Comparison of ENCODE assay signal across 1 cellular context in genomic region chr6:163391983-163392382, GRCh38.
TF ChIP-seq lines count a peak whose summit lies in the region.

No MANE protein-coding gene starts in this region.

TF ChIP-seq in SK-N-SH, 30 proteins besides CTCF, POLR2A, EP300 and RAD21 (continued from another document):
- TF ChIP-seq, protein P1, sequence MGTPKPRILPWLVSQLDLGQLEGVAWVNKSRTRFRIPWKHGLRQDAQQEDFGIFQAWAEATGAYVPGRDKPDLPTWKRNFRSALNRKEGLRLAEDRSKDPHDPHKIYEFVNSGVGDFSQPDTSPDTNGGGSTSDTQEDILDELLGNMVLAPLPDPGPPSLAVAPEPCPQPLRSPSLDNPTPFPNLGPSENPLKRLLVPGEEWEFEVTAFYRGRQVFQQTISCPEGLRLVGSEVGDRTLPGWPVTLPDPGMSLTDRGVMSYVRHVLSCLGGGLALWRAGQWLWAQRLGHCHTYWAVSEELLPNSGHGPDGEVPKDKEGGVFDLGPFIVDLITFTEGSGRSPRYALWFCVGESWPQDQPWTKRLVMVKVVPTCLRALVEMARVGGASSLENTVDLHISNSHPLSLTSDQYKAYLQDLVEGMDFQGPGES (IDR thresholded peaks at IDR 0.05; ENCODE audit: low read depth, low read length): no peak
- TF ChIP-seq, protein P2, sequence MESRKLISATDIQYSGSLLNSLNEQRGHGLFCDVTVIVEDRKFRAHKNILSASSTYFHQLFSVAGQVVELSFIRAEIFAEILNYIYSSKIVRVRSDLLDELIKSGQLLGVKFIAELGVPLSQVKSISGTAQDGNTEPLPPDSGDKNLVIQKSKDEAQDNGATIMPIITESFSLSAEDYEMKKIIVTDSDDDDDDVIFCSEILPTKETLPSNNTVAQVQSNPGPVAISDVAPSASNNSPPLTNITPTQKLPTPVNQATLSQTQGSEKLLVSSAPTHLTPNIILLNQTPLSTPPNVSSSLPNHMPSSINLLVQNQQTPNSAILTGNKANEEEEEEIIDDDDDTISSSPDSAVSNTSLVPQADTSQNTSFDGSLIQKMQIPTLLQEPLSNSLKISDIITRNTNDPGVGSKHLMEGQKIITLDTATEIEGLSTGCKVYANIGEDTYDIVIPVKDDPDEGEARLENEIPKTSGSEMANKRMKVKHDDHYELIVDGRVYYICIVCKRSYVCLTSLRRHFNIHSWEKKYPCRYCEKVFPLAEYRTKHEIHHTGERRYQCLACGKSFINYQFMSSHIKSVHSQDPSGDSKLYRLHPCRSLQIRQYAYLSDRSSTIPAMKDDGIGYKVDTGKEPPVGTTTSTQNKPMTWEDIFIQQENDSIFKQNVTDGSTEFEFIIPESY (IDR thresholded peaks at IDR 0.05; ENCODE audit: borderline replicate concordance, low read depth): no peak
- no peak for TF ChIP-seq GATA2 (CRISPR knock-in tag; IDR thresholded peaks at IDR 0.05)
- TF ChIP-seq TCF12 (IDR thresholded peaks at IDR 0.05): no peak
- TF ChIP-seq EZH2phosphoT487 (IDR thresholded peaks at IDR 0.05; ENCODE audit: borderline replicate concordance, low read depth): no peak
- TF ChIP-seq FOXJ3 (CRISPR knock-in tag; IDR thresholded peaks at IDR 0.05): no peak
- no peak for TF ChIP-seq NFIC (IDR thresholded peaks at IDR 0.05; ENCODE audit: borderline replicate concordance)
- no peak for TF ChIP-seq CHD2 (IDR thresholded peaks at IDR 0.05; ENCODE audit: low read length, partially characterized antibody)
- TF ChIP-seq TAF1 (IDR thresholded peaks at IDR 0.05; ENCODE audit: borderline replicate concordance, low read depth, low read length): no peak
TF ChIP-seq in SK-N-SH: peak in this region for 0.
